Comparison of ENCODE assay signal across 9 cellular contexts in the genomic region with DNA sequence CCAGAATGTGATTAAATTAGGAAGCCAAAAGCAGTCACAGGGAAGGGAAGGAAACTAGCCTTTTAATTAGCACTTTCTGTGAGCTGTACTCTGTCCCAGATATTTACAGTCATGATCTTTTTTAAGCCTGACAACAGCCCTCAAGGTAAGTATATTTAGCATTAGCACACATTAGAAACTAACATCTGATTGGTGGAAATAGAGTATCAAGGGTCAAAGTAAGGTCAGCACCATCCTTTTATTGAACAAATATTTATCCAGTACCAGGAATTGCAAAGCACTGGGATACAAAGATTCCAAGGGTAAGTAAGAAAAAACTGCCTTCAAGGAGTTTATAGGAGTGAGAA. TPM values are rescaled to one million over a fixed set of nuclear protein-coding genes. Genes with fewer than 3 reads are reported as not detected.
DNase-seq lines count a peak whose midpoint lies in the region; ATAC-seq, FAIRE-seq and TF ChIP-seq lines count a peak whose summit lies in the region.
"Had no signal": no experiment of that assay in that cellular context is flagged by ENCODE, and none has a peak within 500 bp of the region (broad histone marks: within the 10 kb centered on the region; RNA-seq: fewer than 3 reads in every experiment).

No MANE protein-coding gene starts in this region.

- TF ChIP-seq EP300 in HepG2 (IDR thresholded peaks at IDR 0.05; ENCODE audit: low read depth in 2 of 2, low read length in 2 of 2) (no peak; a peak in 1 of 4 replicates), HepG2 (CRISPR knock-in tag; IDR thresholded peaks at IDR 0.05; ENCODE audit: borderline replicate concordance) (no peak)

- no peak for FAIRE-seq in HepG2 (lab: Jason Lieb, UNC)

- no peak for DNase-seq in activated T-helper 2 cell treated with anti-CD3 and anti-CD28 coated beads, Interferon-gamma antibody, Interleukin-2, Interleukin-4, amounts not matched to agents 10 μg/mL and 5 μg/mL and 100 μg/mL, durations not matched to agents 14 hours and 24 hours and 36 hours (ENCODE audit: low spot score)
- DNase-seq in HepG2 (ENCODE audit: low spot score) (peak; percentile 89), DMS79 (lab: John Stamatoyannopoulos, UW) (no peak), NCI-H345 treated with DMSO at 0.1 percent for 48 hours (lab: John Stamatoyannopoulos, UW; ENCODE audit: unreplicated experiment) (no peak), NCI-H2107 treated with DMSO at 0.1 percent for 48 hours (lab: John Stamatoyannopoulos, UW; ENCODE audit: unreplicated experiment) (no peak), NCI-H446 (lab: John Stamatoyannopoulos, UW) (no peak)

- H3K36me3 ChIP-seq in HepG2 (replicated peaks in 1 of 2; ENCODE audit: control insufficient read depth in 1 of 2, insufficient read depth in 2 of 2, low read length in 2 of 2), result no peaks in the 10 kb centered on the region

- CTCF ChIA-PET in HepG2 (lab: Yijun Ruan, JAX; ENCODE audit: low intra/inter-chr PET ratio, low total read pairs), result no interaction called here

- peaks cover 6% of the 10 kb centered on the region for H3K27me3 Mint-ChIP-seq in activated T-helper 2 cell treated with anti-CD3 and anti-CD28 coated beads, Interferon-gamma antibody, Interleukin-2, Interleukin-4, amounts not matched to agents 10 μg/mL and 5 μg/mL and 100 μg/mL, durations not matched to agents 14 hours and 24 hours and 36 hours (ENCODE audit: low read depth)

- intact Hi-C loops in activated T-helper 2 cell treated with anti-CD3 and anti-CD28 coated beads, Interferon-gamma antibody, Interleukin-2, Interleukin-4, amounts not matched to agents 10 μg/mL and 5 μg/mL and 100 μg/mL, durations not matched to agents 14 hours and 24 hours and 36 hours (cut with micrococcal nuclease), result loop anchor here (2.0 kb wide), 1 partner anchor 39 kb away; a partner anchor contains a TSS
- intact Hi-C loops in HepG2 (cut with micrococcal nuclease; ENCODE audit: unreplicated experiment), result loop anchor here (2.0 kb wide), 1 partner anchor 39 kb away; a partner anchor contains a TSS

- peak overlapping the region; percentile 53 for H3K27ac Mint-ChIP-seq in activated T-helper 2 cell treated with anti-CD3 and anti-CD28 coated beads, Interferon-gamma antibody, Interleukin-2, Interleukin-4, amounts not matched to agents 10 μg/mL and 5 μg/mL and 100 μg/mL, durations not matched to agents 14 hours and 24 hours and 36 hours

- no peaks in the 10 kb centered on the region for H3K36me3 Mint-ChIP-seq in activated T-helper 2 cell treated with anti-CD3 and anti-CD28 coated beads, Interferon-gamma antibody, Interleukin-2, Interleukin-4, amounts not matched to agents 10 μg/mL and 5 μg/mL and 100 μg/mL, durations not matched to agents 14 hours and 24 hours and 36 hours (ENCODE audit: low read depth)

- H3K4me1 ChIP-seq in HepG2 (ENCODE audit: insufficient read depth, low read length), result peaks cover 37% of the 10 kb centered on the region

- H3K9me3 Mint-ChIP-seq in activated T-helper 2 cell treated with anti-CD3 and anti-CD28 coated beads, Interferon-gamma antibody, Interleukin-2, Interleukin-4, amounts not matched to agents 10 μg/mL and 5 μg/mL and 100 μg/mL, durations not matched to agents 14 hours and 24 hours and 36 hours, result no peaks in the 10 kb centered on the region

- TSS peak; percentile 99 for BruUV-seq in HepG2 (replicated peaks; lab: Mats Ljungman, UMichigan)

- no peaks in the 10 kb centered on the region for H3K27me3 ChIP-seq in HepG2 (ENCODE audit: control insufficient read depth in 1 of 2, insufficient read depth in 2 of 2, low read length in 2 of 2)

- H3K4me3 Mint-ChIP-seq in activated T-helper 2 cell treated with anti-CD3 and anti-CD28 coated beads, Interferon-gamma antibody, Interleukin-2, Interleukin-4, amounts not matched to agents 10 μg/mL and 5 μg/mL and 100 μg/mL, durations not matched to agents 14 hours and 24 hours and 36 hours (ENCODE audit: low read depth), result peak overlapping the region; percentile 74

- in situ Hi-C loops in HepG2 (cut with HindIII; ENCODE audit: extremely low pct_ligation_motif_present, low pct_unique_long_range_greater_than_20kb), result no loop called here

- peak overlapping the region; percentile 59 for H2AFZ ChIP-seq in HepG2 (ENCODE audit: low read length)

- peak overlapping the region; percentile 50 to 70 (median 59) for H3K4me3 ChIP-seq in HepG2 (replicated peaks in 1 of 3; ENCODE audit: insufficient read depth in 1 of 3, low read depth in 2 of 3, low read length in 3 of 3)

- TF ChIP-seq RAD21 in HepG2 (CRISPR knock-in tag; IDR thresholded peaks at IDR 0.05), result 0 out of 2 replicates have a peak, but pooled peaks have one; percentile 16

- H3K4me2 ChIP-seq in HepG2 (ENCODE audit: low read depth, low read length), result peak overlapping the region; percentile 94

- peaks cover 17% of the 10 kb centered on the region for H3K4me1 Mint-ChIP-seq in activated T-helper 2 cell treated with anti-CD3 and anti-CD28 coated beads, Interferon-gamma antibody, Interleukin-2, Interleukin-4, amounts not matched to agents 10 μg/mL and 5 μg/mL and 100 μg/mL, durations not matched to agents 14 hours and 24 hours and 36 hours (ENCODE audit: low read depth)

- peak overlapping the region; percentile 88 for H3K27ac ChIP-seq in HepG2 (ENCODE audit: extremely low read length, insufficient read depth, low read length)

- TF ChIP-seq POLR2A in HepG2 (IDR thresholded peaks at IDR 0.05; ENCODE audit: insufficient read depth in 1 of 2, low read depth in 2 of 2, low read length in 2 of 2), result no peak

- no peaks in the 10 kb centered on the region for H4K20me1 ChIP-seq in HepG2 (ENCODE audit: insufficient read depth, low read length)

- no peaks in the 10 kb centered on the region for H3K9me3 ChIP-seq in HepG2 (ENCODE audit: low read length)

- ATAC-seq in GM18519 (IDR thresholded peaks at IDR 0.05; ENCODE audit: low FRiP score, unreplicated experiment) (peak; percentile 17), HG02884 (IDR thresholded peaks at IDR 0.05; ENCODE audit: unreplicated experiment) (peak; percentile 18), HepG2 (peak; percentile 63)

- POLR2A ChIA-PET in HepG2 (lab: Yijun Ruan, JAX), result interaction anchor here (0.8 to 2.8 kb wide), 9 partner anchors 10 to 252 kb away, joined by 3 to 11 read pairs (median 4); no protein-coding TSS in a partner anchor

- no peak for TF ChIP-seq CTCF in HepG2 (CRISPR knock-in tag; IDR thresholded peaks at IDR 0.05)

- no peaks in the 10 kb centered on the region for H3K79me2 ChIP-seq in HepG2 (ENCODE audit: insufficient read depth, low read length)

- H3K9ac ChIP-seq in HepG2 (ENCODE audit: insufficient read depth, low read depth, low read length), result peak overlapping the region; percentile 80

RNA-seq across cellular contexts. Expression of a gene that starts 28.2 kb away (rescaled TPM):
- not detected in 2 replicates for total RNA-seq in activated T-helper 2 cell treated with anti-CD3 and anti-CD28 coated beads, Interferon-gamma antibody, Interleukin-2, Interleukin-4, amounts not matched to agents 10 μg/mL and 5 μg/mL and 100 μg/mL, durations not matched to agents 14 hours and 24 hours and 36 hours
- 0.10 and 0.13 TPM in 2 replicates for total RNA-seq in HepG2 (2016; rRNA removed; fragmentation: Illumina TruSeq; extraction: Trizol)
- 0.09 TPM in 1 of 2 replicates, not detected in the other for total RNA-seq in HepG2 (2016; cell fraction: cytosol; rRNA removed; fragmentation: Illumina TruSeq; extraction: Trizol; ENCODE audit: low read depth)
- total RNA-seq in HepG2 (2016; cell fraction: insoluble cytoplasmic fraction; rRNA removed; fragmentation: Illumina TruSeq; extraction: Trizol), result 0.48 and 0.67 TPM in 2 replicates
- total RNA-seq in HepG2 (2016; cell fraction: membrane; rRNA removed; fragmentation: Illumina TruSeq; extraction: Trizol), result 0.15 and 0.17 TPM in 2 replicates
- total RNA-seq in HepG2 (2016; cell fraction: nucleus; rRNA removed; fragmentation: Illumina TruSeq; extraction: Trizol), result 0.22 and 0.50 TPM in 2 replicates
- polyA plus RNA-seq in HepG2 (2011; rRNA removed), result 0.47 and 1.1 TPM in 2 replicates
- 0.14 and 0.17 TPM in 2 replicates for polyA plus RNA-seq in HepG2 (2011; cell fraction: cytosol; rRNA removed)
- polyA plus RNA-seq in HepG2 (2011; cell fraction: nucleus; rRNA removed), result 0.58 and 1.4 TPM in 2 replicates
- polyA plus RNA-seq in HepG2 (2012), result 0.57 and 0.58 TPM in 2 replicates
- not detected in 2 replicates for polyA plus RNA-seq in HepG2 (2016; cell fraction: cytosol; fragmentation: Illumina TruSeq; extraction: Trizol; ENCODE audit: low read depth)
- 0.07 and 0.12 TPM in 2 replicates for polyA plus RNA-seq in HepG2 (2016; cell fraction: insoluble cytoplasmic fraction; fragmentation: Illumina TruSeq; extraction: Trizol; ENCODE audit: low read depth)
- polyA plus RNA-seq in HepG2 (2016; cell fraction: membrane; fragmentation: Illumina TruSeq; extraction: Trizol; ENCODE audit: low read depth), result 0.08 TPM in 1 of 2 replicates, not detected in the other
- polyA plus RNA-seq in HepG2 (2016; cell fraction: nucleus; fragmentation: Illumina TruSeq; extraction: Trizol; ENCODE audit: insufficient read depth, low read depth), result 0.47 and 1.6 TPM in 2 replicates
- polyA minus RNA-seq in HepG2 (2011; rRNA and poly(A)+ RNA removed; ENCODE audit: low replicate concordance), result 0.26 TPM in 1 of 2 replicates, not detected in the other
- polyA minus RNA-seq in HepG2 (2011; cell fraction: cytosol; rRNA and poly(A)+ RNA removed), result 0.53 TPM in 1 of 2 replicates, not detected in the other
- 0.64 and 4.0 TPM in 2 replicates for polyA minus RNA-seq in HepG2 (2011; cell fraction: nucleus; rRNA and poly(A)+ RNA removed)
- total RNA-seq: LHCN-M2 had no signal

RNA-seq across cellular contexts. Expression of a gene that starts 38.9 kb away (rescaled TPM):
- total RNA-seq in activated T-helper 2 cell treated with anti-CD3 and anti-CD28 coated beads, Interferon-gamma antibody, Interleukin-2, Interleukin-4, amounts not matched to agents 10 μg/mL and 5 μg/mL and 100 μg/mL, durations not matched to agents 14 hours and 24 hours and 36 hours, result 972 and 976 TPM in 2 replicates
- 1,099 and 1,563 TPM in 2 replicates for total RNA-seq in HepG2 (2016; rRNA removed; fragmentation: Illumina TruSeq; extraction: Trizol)
- total RNA-seq in HepG2 (2016; cell fraction: cytosol; rRNA removed; fragmentation: Illumina TruSeq; extraction: Trizol; ENCODE audit: low read depth), result 272 and 305 TPM in 2 replicates
- total RNA-seq in HepG2 (2016; cell fraction: insoluble cytoplasmic fraction; rRNA removed; fragmentation: Illumina TruSeq; extraction: Trizol), result 1,110 and 1,631 TPM in 2 replicates
- 374 and 422 TPM in 2 replicates for total RNA-seq in HepG2 (2016; cell fraction: membrane; rRNA removed; fragmentation: Illumina TruSeq; extraction: Trizol)
- 741 and 752 TPM in 2 replicates for total RNA-seq in HepG2 (2016; cell fraction: nucleus; rRNA removed; fragmentation: Illumina TruSeq; extraction: Trizol)
- 577 and 628 TPM in 2 replicates for polyA plus RNA-seq in HepG2 (2011; rRNA removed)
- polyA plus RNA-seq in HepG2 (2011; cell fraction: cytosol; rRNA removed), result 344 and 442 TPM in 2 replicates
- 155 and 197 TPM in 2 replicates for polyA plus RNA-seq in HepG2 (2011; cell fraction: nucleus; rRNA removed)
- polyA plus RNA-seq in HepG2 (2012), result 523 and 611 TPM in 2 replicates
- polyA plus RNA-seq in HepG2 (2016; cell fraction: cytosol; fragmentation: Illumina TruSeq; extraction: Trizol; ENCODE audit: low read depth), result 145 and 154 TPM in 2 replicates
- polyA plus RNA-seq in HepG2 (2016; cell fraction: insoluble cytoplasmic fraction; fragmentation: Illumina TruSeq; extraction: Trizol; ENCODE audit: low read depth), result 1,519 and 1,675 TPM in 2 replicates
- 281 and 312 TPM in 2 replicates for polyA plus RNA-seq in HepG2 (2016; cell fraction: membrane; fragmentation: Illumina TruSeq; extraction: Trizol; ENCODE audit: low read depth)
- 695 and 708 TPM in 2 replicates for polyA plus RNA-seq in HepG2 (2016; cell fraction: nucleus; fragmentation: Illumina TruSeq; extraction: Trizol; ENCODE audit: insufficient read depth, low read depth)
- 720 and 1,084 TPM in 2 replicates for polyA minus RNA-seq in HepG2 (2011; rRNA and poly(A)+ RNA removed; ENCODE audit: low replicate concordance)
- polyA minus RNA-seq in HepG2 (2011; cell fraction: cytosol; rRNA and poly(A)+ RNA removed), result 262 and 282 TPM in 2 replicates
- polyA minus RNA-seq in HepG2 (2011; cell fraction: nucleus; rRNA and poly(A)+ RNA removed), result 891 and 939 TPM in 2 replicates
